ENCODE assay signal across 1 cellular context in the genomic region with DNA sequence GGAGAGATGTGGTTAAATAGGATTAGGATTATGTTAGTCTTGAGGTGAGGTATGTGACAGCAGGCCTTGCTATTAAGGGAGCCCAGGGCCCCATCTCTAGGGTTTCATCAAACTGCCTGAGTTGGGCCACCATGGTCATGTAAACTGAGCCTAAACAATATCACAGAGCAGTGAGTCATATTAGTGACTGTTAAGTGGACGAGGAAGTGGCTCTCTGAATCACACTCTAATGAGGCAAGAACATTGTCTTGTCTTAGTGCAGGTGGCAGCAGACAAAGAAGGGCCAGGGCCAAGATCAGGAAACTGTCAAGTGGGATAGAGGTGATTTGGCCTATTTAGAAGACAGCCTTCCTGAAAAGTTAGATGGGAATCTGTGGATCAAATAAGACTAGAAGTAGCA.
TF ChIP-seq lines count a peak whose summit lies in the region.

No MANE protein-coding gene starts in this region.

TF ChIP-seq in H1, 55 proteins besides CTCF, POLR2A, EP300 and RAD21:
- TF ChIP-seq EGR1 (IDR thresholded peaks at IDR 0.05; ENCODE audit: borderline replicate concordance, low read depth, low read length) = no peak
- TF ChIP-seq TCF12 (IDR thresholded peaks at IDR 0.05; ENCODE audit: low read depth, low read length) = no peak
